ENCODE assay signal across 8 cellular contexts in the genomic region with DNA sequence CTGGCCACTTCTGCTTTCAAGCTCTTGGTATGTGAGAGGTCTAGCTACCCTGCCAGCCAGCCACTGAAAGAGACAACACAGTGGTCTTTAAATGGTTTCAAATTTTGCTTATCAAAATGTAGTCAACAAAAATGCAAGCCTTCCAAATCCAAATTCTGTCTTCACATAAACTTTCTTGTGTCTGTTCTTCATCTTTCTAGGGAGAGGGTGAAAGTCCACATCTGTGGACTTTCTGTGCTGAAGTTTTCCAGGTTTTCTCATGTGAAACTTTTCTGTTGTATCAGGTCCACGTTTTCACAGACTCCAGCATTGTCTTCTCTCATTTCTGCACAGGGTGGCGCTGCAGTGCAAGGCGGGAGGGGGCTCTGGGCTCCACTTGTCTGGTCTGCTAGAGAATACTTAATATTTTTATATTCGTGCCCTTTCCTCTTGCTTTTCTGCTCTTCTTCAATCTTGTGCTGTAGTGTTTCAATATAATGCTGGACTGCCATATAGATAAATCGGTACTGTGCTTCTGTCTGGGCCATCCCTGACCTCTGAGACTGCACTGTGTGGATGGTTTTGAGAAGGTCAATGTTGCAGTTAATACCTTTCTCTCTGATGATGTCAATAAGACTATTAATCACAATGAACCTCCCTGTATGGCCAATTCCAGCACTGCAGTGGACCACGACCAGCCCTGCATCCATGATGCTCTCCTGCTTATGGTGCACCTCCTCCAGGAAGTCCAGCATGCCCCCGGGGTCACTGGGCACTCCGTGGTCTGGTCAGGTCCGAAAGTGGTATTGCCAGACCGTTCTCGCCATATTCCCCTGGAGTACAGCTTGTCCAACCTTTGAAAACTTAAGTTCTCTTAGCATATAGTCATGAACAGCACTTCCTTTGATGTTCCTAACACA.
DNase-seq lines count a peak whose midpoint lies in the region; ATAC-seq and TF ChIP-seq lines count a peak whose summit lies in the region.

No MANE protein-coding gene starts in this region.

- CTCF ChIA-PET in activated CD4-positive, alpha-beta memory T cell treated with anti-CD3 and anti-CD28 coated beads for 36 hours (lab: Charles Lee) = interaction anchor here (0.5 to 4.0 kb wide), 34 partner anchors 7 to 403 kb away, joined by 3 to 70 read pairs (median 4); a partner anchor contains a TSS

- intact Hi-C loops in activated CD4-positive, alpha-beta memory T cell treated with anti-CD3 and anti-CD28 coated beads for 36 hours (cut with micrococcal nuclease) = loop anchor here (1.0 to 5.0 kb wide), 7 partner anchors 45 to 404 kb away; no protein-coding TSS in a partner anchor

- peaks cover 68% of the 10 kb centered on the region for H3K4me1 Mint-ChIP-seq in activated CD4-positive, alpha-beta memory T cell treated with anti-CD3 and anti-CD28 coated beads for 36 hours (ENCODE audit: low read depth)
- peaks cover 17% of the 10 kb centered on the region for H3K4me1 Mint-ChIP-seq in mesothelial cell of epicardium
- peaks cover 50 to 65% of the 10 kb centered on the region in 2 donors for H3K4me1 Mint-ChIP-seq in stimulated activated naive B cell treated with anti-CD40 and anti-IgM and Interleukin-4, amounts not matched to agents 10 μg/mL and 1 μg/mL and 100 μg/mL, for 72 hours

- no peaks in the 10 kb centered on the region for H3K36me3 ChIP-seq in effector memory CD4-positive, alpha-beta T cell (ENCODE audit: control insufficient read depth, insufficient read depth, low read length)

- peaks cover 26% of the 10 kb centered on the region for H3K4me1 ChIP-seq in effector memory CD4-positive, alpha-beta T cell (ENCODE audit: control insufficient read depth, insufficient read depth, low read length, poor library complexity, severe bottlenecking)

- H3K4me3 Mint-ChIP-seq in activated CD4-positive, alpha-beta memory T cell treated with anti-CD3 and anti-CD28 coated beads for 36 hours = no peak overlapping the region
- no peak overlapping the region for H3K4me3 Mint-ChIP-seq in mesothelial cell of epicardium
- H3K4me3 Mint-ChIP-seq in stimulated activated naive B cell treated with anti-CD40 and anti-IgM and Interleukin-4, amounts not matched to agents 10 μg/mL and 1 μg/mL and 100 μg/mL, for 72 hours = no peak overlapping the region

- no peak overlapping the region for H3K27ac ChIP-seq in C4-2B
- no peak overlapping the region for H3K27ac ChIP-seq in effector memory CD4-positive, alpha-beta T cell (ENCODE audit: insufficient read depth, low read length, poor library complexity, severe bottlenecking)

- no peaks in the 10 kb centered on the region for H3K27me3 Mint-ChIP-seq in activated CD4-positive, alpha-beta memory T cell treated with anti-CD3 and anti-CD28 coated beads for 36 hours
- H3K27me3 Mint-ChIP-seq in mesothelial cell of epicardium (ENCODE audit: low read depth) = peaks cover 5% of the 10 kb centered on the region
- H3K27me3 Mint-ChIP-seq in stimulated activated naive B cell treated with anti-CD40 and anti-IgM and Interleukin-4, amounts not matched to agents 10 μg/mL and 1 μg/mL and 100 μg/mL, for 72 hours = no peaks in the 10 kb centered on the region

- DNase-seq in NCI-H69 (lab: John Stamatoyannopoulos, UW) (peak; percentile 64), mesothelial cell of epicardium (ENCODE audit: low spot score in 2 of 2, unreplicated experiment in 2 of 2) (peak; percentile 39 to 84), 8988T (no peak)
- peak; percentile 85 for DNase-seq in activated CD4-positive, alpha-beta memory T cell treated with anti-CD3 and anti-CD28 coated beads for 36 hours
- peak; percentile 55 to 60 (median 56) for DNase-seq in effector memory CD4-positive, alpha-beta T cell
- peak; percentile 48 for DNase-seq in stimulated activated naive B cell treated with anti-CD40 and anti-IgM and Interleukin-4, amounts not matched to agents 10 μg/mL and 1 μg/mL and 100 μg/mL, for 72 hours

- H3K9me3 ChIP-seq in effector memory CD4-positive, alpha-beta T cell (ENCODE audit: control insufficient read depth, low read length) = no peaks in the 10 kb centered on the region

- TF ChIP-seq CTCF in C4-2B (conservative IDR thresholded peaks at IDR 0.05) = peak; percentile 81
- peak; percentile 70 for TF ChIP-seq CTCF in mesothelial cell of epicardium (IDR thresholded peaks at IDR 0.05; ENCODE audit: unreplicated experiment)

- H3K4me3 ChIP-seq in effector memory CD4-positive, alpha-beta T cell (ENCODE audit: insufficient read depth, low read depth, low read length, poor library complexity, severe bottlenecking) = no peak overlapping the region

- no peaks in the 10 kb centered on the region for H3K27me3 ChIP-seq in effector memory CD4-positive, alpha-beta T cell (replicated peaks; ENCODE audit: control insufficient read depth, insufficient read depth, low read length, poor library complexity, severe bottlenecking)

- peaks cover 2% of the 10 kb centered on the region for H3K36me3 Mint-ChIP-seq in activated CD4-positive, alpha-beta memory T cell treated with anti-CD3 and anti-CD28 coated beads for 36 hours
- H3K36me3 Mint-ChIP-seq in mesothelial cell of epicardium = no peaks in the 10 kb centered on the region
- no peaks in the 10 kb centered on the region for H3K36me3 Mint-ChIP-seq in stimulated activated naive B cell treated with anti-CD40 and anti-IgM and Interleukin-4, amounts not matched to agents 10 μg/mL and 1 μg/mL and 100 μg/mL, for 72 hours

- no peaks in the 10 kb centered on the region for H3K9me3 Mint-ChIP-seq in activated CD4-positive, alpha-beta memory T cell treated with anti-CD3 and anti-CD28 coated beads for 36 hours
- H3K9me3 Mint-ChIP-seq in mesothelial cell of epicardium = no peaks in the 10 kb centered on the region
- H3K9me3 Mint-ChIP-seq in stimulated activated naive B cell treated with anti-CD40 and anti-IgM and Interleukin-4, amounts not matched to agents 10 μg/mL and 1 μg/mL and 100 μg/mL, for 72 hours = no peaks in the 10 kb centered on the region

- POLR2A ChIA-PET in activated CD4-positive, alpha-beta memory T cell treated with anti-CD3 and anti-CD28 coated beads for 36 hours (lab: Charles Lee) = interaction anchor here (1.2 to 1.4 kb wide), 2 partner anchors 165 to 166 kb away, joined by 5 to 8 read pairs; no protein-coding TSS in a partner anchor

- ATAC-seq in GM21528 (IDR thresholded peaks at IDR 0.05; ENCODE audit: low FRiP score, unreplicated experiment) = peak; percentile 44
- ATAC-seq in stimulated activated naive B cell treated with anti-CD40 and anti-IgM and Interleukin-4, amounts not matched to agents 10 μg/mL and 1 μg/mL and 100 μg/mL, for 72 hours (replicated peaks) = peak; percentile 44 to 57

- peak overlapping the region; percentile 56 for H3K27ac Mint-ChIP-seq in activated CD4-positive, alpha-beta memory T cell treated with anti-CD3 and anti-CD28 coated beads for 36 hours
- peak overlapping the region; percentile 4 for H3K27ac Mint-ChIP-seq in mesothelial cell of epicardium
- H3K27ac Mint-ChIP-seq in stimulated activated naive B cell treated with anti-CD40 and anti-IgM and Interleukin-4, amounts not matched to agents 10 μg/mL and 1 μg/mL and 100 μg/mL, for 72 hours = peak overlapping the region; percentile 81

Comparison
In these comparisons a context has a peak if more than half of its experiments do, and no peak if none do; other contexts are left out.
1. H3K27ac Mint-ChIP-seq: peak in every context shown above with its lines; median percentile 81 in stimulated activated naive B cell treated with anti-CD40 and anti-IgM and Interleukin-4, amounts not matched to agents 10 μg/mL and 1 μg/mL and 100 μg/mL, for 72 hours; 56 in activated CD4-positive, alpha-beta memory T cell treated with anti-CD3 and anti-CD28 coated beads for 36 hours; 4 in mesothelial cell of epicardium.